ENCODE assay signal across 26 cellular contexts in the genomic region with DNA sequence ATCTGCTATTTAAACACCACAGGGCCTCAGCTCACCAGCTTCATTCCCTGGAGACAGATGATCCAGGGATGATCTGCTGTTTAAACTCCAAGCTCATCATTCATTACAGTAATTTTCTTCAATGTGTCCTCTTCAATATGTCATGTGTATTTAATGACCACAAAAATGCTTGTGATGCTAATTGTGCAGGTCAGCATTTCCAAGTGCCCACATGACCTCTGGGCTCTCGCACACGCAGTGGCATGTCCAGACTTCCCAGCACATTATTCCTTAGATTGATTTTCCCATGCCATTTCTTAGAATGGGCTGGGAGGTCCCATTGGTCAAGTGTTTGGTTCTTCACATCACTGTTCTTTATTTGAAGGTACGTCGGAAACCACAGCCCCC.
A peak's percentile ranks its signal among the peaks of the same experiment; 100 is the strongest.
DNase-seq lines count a peak whose midpoint lies in the region; ATAC-seq, FAIRE-seq and TF ChIP-seq lines count a peak whose summit lies in the region.
"Had no signal": no experiment of that assay in that cellular context is flagged by ENCODE, and none has a peak within 500 bp of the region (broad histone marks: within the 10 kb centered on the region; RNA-seq: fewer than 3 reads in every experiment).

No MANE protein-coding gene starts in this region.

- H3K27ac Mint-ChIP-seq in osteocyte (ENCODE audit: unreplicated experiment) = no peak overlapping the region
- no peak overlapping the region for H3K27ac Mint-ChIP-seq in activated naive CD4-positive, alpha-beta T cell treated with anti-CD3 and anti-CD28 coated beads, Interleukin-2, amount 10 ng/mL, durations not matched to agents 7 days and 5 days
- H3K27ac Mint-ChIP-seq: activated CD4-positive, alpha-beta T cell treated with anti-CD3 and anti-CD28 coated beads, Interleukin-2, amount 10 ng/mL, durations not matched to agents 7 days and 5 days; activated CD8-positive, alpha-beta memory T cell treated with anti-CD3 and anti-CD28 coated beads, Interleukin-2, amount 10 ng/mL, durations not matched to agents 7 days and 5 days; activated naive CD4-positive, alpha-beta T cell treated with anti-CD3 and anti-CD28 coated beads, Interleukin-2, amount 50 U/mL, for 72 hours; activated T-helper 1 cell treated with anti-CD3 and anti-CD28 coated beads, Interleukin-12 subunit alpha, Interleukin-12 subunit beta, Interleukin-2, Interleukin-4 antibody, amounts not matched to agents 30 ng/mL and 10 ng/mL and 1 ng/mL, durations not matched to agents 14 hours and 24 hours and 36 hours; dendritic cell treated with granulocyte-macrophage colony-stimulating factor and Interleukin-4, amounts not matched to agents 40 ng/mL and 50 ng/mL, for 4 days; H9; stimulated activated naive CD8-positive, alpha-beta T cell treated with anti-CD3 and anti-CD28 coated beads, Interleukin-15, amount 100 ng/mL, for 72 hours; T-helper 2 cell treated with Interferon-gamma antibody and Interleukin-4, amounts not matched to agents 5 μg/mL and 100 μg/mL, for 36 hours had no signal

- H3K4me3 Mint-ChIP-seq in osteocyte (ENCODE audit: unreplicated experiment) = no peak overlapping the region
- no peak overlapping the region for H3K4me3 Mint-ChIP-seq in activated naive CD4-positive, alpha-beta T cell treated with anti-CD3 and anti-CD28 coated beads, Interleukin-2, amount 10 ng/mL, durations not matched to agents 7 days and 5 days
- H3K4me3 Mint-ChIP-seq: activated CD4-positive, alpha-beta T cell treated with anti-CD3 and anti-CD28 coated beads, Interleukin-2, amount 10 ng/mL, durations not matched to agents 7 days and 5 days; activated CD8-positive, alpha-beta memory T cell treated with anti-CD3 and anti-CD28 coated beads, Interleukin-2, amount 10 ng/mL, durations not matched to agents 7 days and 5 days; activated T-helper 1 cell treated with anti-CD3 and anti-CD28 coated beads, Interleukin-12 subunit alpha, Interleukin-12 subunit beta, Interleukin-2, Interleukin-4 antibody, amounts not matched to agents 30 ng/mL and 10 ng/mL and 1 ng/mL, durations not matched to agents 14 hours and 24 hours and 36 hours; dendritic cell treated with granulocyte-macrophage colony-stimulating factor and Interleukin-4, amounts not matched to agents 40 ng/mL and 50 ng/mL, for 4 days; H9; stimulated activated naive CD8-positive, alpha-beta T cell treated with anti-CD3 and anti-CD28 coated beads, Interleukin-15, amount 100 ng/mL, for 72 hours; T-helper 2 cell treated with Interferon-gamma antibody and Interleukin-4, amounts not matched to agents 5 μg/mL and 100 μg/mL, for 36 hours had no signal

- no peak overlapping the region for H3K9ac ChIP-seq in HepG2 (ENCODE audit: insufficient read depth, low read depth, low read length)

- H3K27ac ChIP-seq in HepG2 (ENCODE audit: extremely low read length, insufficient read depth, low read length) = no peak overlapping the region
- no peak overlapping the region for H3K27ac ChIP-seq in right lobe of liver
- H3K27ac ChIP-seq: sigmoid colon, tibial artery had no signal

- no peak for TF ChIP-seq RAD21 in HepG2 (CRISPR knock-in tag; IDR thresholded peaks at IDR 0.05)

- no TSS peak for BruUV-seq in HepG2 (replicated peaks; lab: Mats Ljungman, UMichigan)

- H3K4me1 ChIP-seq in HepG2 (ENCODE audit: insufficient read depth, low read length) (no peaks in the 10 kb centered on the region), right lobe of liver (peaks cover 0 to 16% (median 0%) of the 10 kb centered on the region in 4 donors)
- H3K4me1 ChIP-seq: sigmoid colon had no signal

- TF ChIP-seq CTCF in HepG2 (CRISPR knock-in tag; IDR thresholded peaks at IDR 0.05) (no peak), right lobe of liver (IDR thresholded peaks at IDR 0.05) (no peak), osteocyte (IDR thresholded peaks at IDR 0.05) (no peak)

- DNase-seq in HepG2 (ENCODE audit: low spot score) (no peak), right lobe of liver (no peak), SW480 (ENCODE audit: low spot score) (peak; percentile 27), osteocyte (ENCODE audit: extremely low spot score, unreplicated experiment) (no peak), iPS-NIHi7 (ENCODE audit: extremely low spot score) (no peak)
- no peak for DNase-seq in activated CD8-positive, alpha-beta memory T cell treated with anti-CD3 and anti-CD28 coated beads, Interleukin-2, amount 50 U/mL, for 48 hours
- no peak for DNase-seq in activated naive CD4-positive, alpha-beta T cell treated with anti-CD3 and anti-CD28 coated beads, Interleukin-2, amount 10 ng/mL, durations not matched to agents 7 days and 5 days
- DNase-seq: activated CD4-positive, alpha-beta T cell treated with anti-CD3 and anti-CD28 coated beads, Interleukin-2, amount 10 ng/mL, durations not matched to agents 7 days and 5 days; activated CD8-positive, alpha-beta memory T cell treated with anti-CD3 and anti-CD28 coated beads, Interleukin-2, amount 10 ng/mL, durations not matched to agents 7 days and 5 days; aorta; C1 segment of cervical spinal cord; Calu3; central memory CD4-positive, alpha-beta T cell; H9; Kasumi-1; NCI-H2081; NCI-H446; sigmoid colon; stimulated activated CD4-positive, alpha-beta T cell treated with anti-CD3 and anti-CD28 coated beads, Interleukin-15, amount 100 ng/mL, for 24 hours; stimulated activated naive CD8-positive, alpha-beta T cell treated with anti-CD3 and anti-CD28 coated beads, Interleukin-15, amount 100 ng/mL, for 72 hours; tibial artery had no signal

- no peaks in the 10 kb centered on the region for H3K9me3 ChIP-seq in HepG2 (ENCODE audit: low read length)
- no peaks in the 10 kb centered on the region for H3K9me3 ChIP-seq in right lobe of liver
- H3K9me3 ChIP-seq: sigmoid colon, tibial artery had no signal

- WGBS in HepG2 (ENCODE audit: low lambda C conversion rate) = 40% methylated on average over 4 of the region's 4 CpGs
- 89% methylated on average over 4 of the region's 4 CpGs for WGBS in right lobe of liver (ENCODE audit: insufficient coverage, low coverage, low lambda C conversion rate, missing lambda C conversion rate)

- no peaks in the 10 kb centered on the region for H4K20me1 ChIP-seq in HepG2 (ENCODE audit: insufficient read depth, low read length)

- H2AFZ ChIP-seq in HepG2 (ENCODE audit: low read length) = no peak overlapping the region

- no peaks in the 10 kb centered on the region for H3K36me3 ChIP-seq in HepG2 (replicated peaks in 1 of 2; ENCODE audit: control insufficient read depth in 1 of 2, insufficient read depth in 2 of 2, low read length in 2 of 2)
- no peaks in the 10 kb centered on the region for H3K36me3 ChIP-seq in right lobe of liver
- H3K36me3 ChIP-seq: sigmoid colon, tibial artery had no signal

- TF ChIP-seq EP300 in HepG2 (IDR thresholded peaks at IDR 0.05; ENCODE audit: low read depth in 2 of 2, low read length in 2 of 2) (no peak), HepG2 (CRISPR knock-in tag; IDR thresholded peaks at IDR 0.05; ENCODE audit: borderline replicate concordance) (no peak)

- in situ Hi-C loops in HepG2 (cut with HindIII; ENCODE audit: extremely low pct_ligation_motif_present, low pct_unique_long_range_greater_than_20kb) = loop anchor here (10.0 kb wide), 1 partner anchor 61 kb away; no protein-coding TSS in a partner anchor

- POLR2A ChIA-PET in HepG2 (lab: Yijun Ruan, JAX) = no interaction called here

- TF ChIP-seq POLR2A in HepG2 (IDR thresholded peaks at IDR 0.05; ENCODE audit: insufficient read depth in 1 of 2, low read depth in 2 of 2, low read length in 2 of 2) (no peak), right lobe of liver (IDR thresholded peaks at IDR 0.05) (no peak)

- H3K9me3 Mint-ChIP-seq in osteocyte (ENCODE audit: unreplicated experiment) = no peaks in the 10 kb centered on the region
- peaks cover 7% of the 10 kb centered on the region for H3K9me3 Mint-ChIP-seq in activated naive CD4-positive, alpha-beta T cell treated with anti-CD3 and anti-CD28 coated beads, Interleukin-2, amount 10 ng/mL, durations not matched to agents 7 days and 5 days
- H3K9me3 Mint-ChIP-seq: activated CD4-positive, alpha-beta T cell treated with anti-CD3 and anti-CD28 coated beads, Interleukin-2, amount 10 ng/mL, durations not matched to agents 7 days and 5 days; activated naive CD4-positive, alpha-beta T cell treated with anti-CD3 and anti-CD28 coated beads, Interleukin-2, amount 50 U/mL, for 72 hours; activated T-helper 1 cell treated with anti-CD3 and anti-CD28 coated beads, Interleukin-12 subunit alpha, Interleukin-12 subunit beta, Interleukin-2, Interleukin-4 antibody, amounts not matched to agents 30 ng/mL and 10 ng/mL and 1 ng/mL, durations not matched to agents 14 hours and 24 hours and 36 hours; dendritic cell treated with granulocyte-macrophage colony-stimulating factor and Interleukin-4, amounts not matched to agents 40 ng/mL and 50 ng/mL, for 4 days; H9; stimulated activated naive CD8-positive, alpha-beta T cell treated with anti-CD3 and anti-CD28 coated beads, Interleukin-15, amount 100 ng/mL, for 72 hours had no signal

- H3K79me2 ChIP-seq in HepG2 (ENCODE audit: insufficient read depth, low read length) = no peaks in the 10 kb centered on the region

- no peak overlapping the region for H3K4me3 ChIP-seq in HepG2 (replicated peaks in 1 of 3; ENCODE audit: insufficient read depth in 1 of 3, low read depth in 2 of 3, low read length in 3 of 3)
- no peak overlapping the region for H3K4me3 ChIP-seq in right lobe of liver
- H3K4me3 ChIP-seq: sigmoid colon, tibial artery had no signal

- no peaks in the 10 kb centered on the region for H3K4me1 Mint-ChIP-seq in osteocyte (ENCODE audit: unreplicated experiment)
- H3K4me1 Mint-ChIP-seq in activated naive CD4-positive, alpha-beta T cell treated with anti-CD3 and anti-CD28 coated beads, Interleukin-2, amount 10 ng/mL, durations not matched to agents 7 days and 5 days = no peaks in the 10 kb centered on the region
- H3K4me1 Mint-ChIP-seq: activated CD4-positive, alpha-beta T cell treated with anti-CD3 and anti-CD28 coated beads, Interleukin-2, amount 10 ng/mL, durations not matched to agents 7 days and 5 days; activated CD8-positive, alpha-beta memory T cell treated with anti-CD3 and anti-CD28 coated beads, Interleukin-2, amount 10 ng/mL, durations not matched to agents 7 days and 5 days; stimulated activated naive CD8-positive, alpha-beta T cell treated with anti-CD3 and anti-CD28 coated beads, Interleukin-15, amount 100 ng/mL, for 72 hours had no signal

- H3K27me3 ChIP-seq in HepG2 (ENCODE audit: control insufficient read depth in 1 of 2, insufficient read depth in 2 of 2, low read length in 2 of 2) (no peaks in the 10 kb centered on the region), right lobe of liver (no peaks in the 10 kb centered on the region)
- H3K27me3 ChIP-seq: sigmoid colon, tibial artery had no signal

- FAIRE-seq in HepG2 (lab: Jason Lieb, UNC) = no peak

- intact Hi-C loops in HepG2 (cut with micrococcal nuclease; ENCODE audit: unreplicated experiment) = no loop called here
- intact Hi-C loops in right lobe of liver (cut with DNase I) = no loop called here

- no peaks in the 10 kb centered on the region for H3K27me3 Mint-ChIP-seq in osteocyte (ENCODE audit: unreplicated experiment)
- no peaks in the 10 kb centered on the region for H3K27me3 Mint-ChIP-seq in activated naive CD4-positive, alpha-beta T cell treated with anti-CD3 and anti-CD28 coated beads, Interleukin-2, amount 10 ng/mL, durations not matched to agents 7 days and 5 days
- H3K27me3 Mint-ChIP-seq: activated CD4-positive, alpha-beta T cell treated with anti-CD3 and anti-CD28 coated beads, Interleukin-2, amount 10 ng/mL, durations not matched to agents 7 days and 5 days; activated CD8-positive, alpha-beta memory T cell treated with anti-CD3 and anti-CD28 coated beads, Interleukin-2, amount 10 ng/mL, durations not matched to agents 7 days and 5 days; dendritic cell treated with granulocyte-macrophage colony-stimulating factor and Interleukin-4, amounts not matched to agents 40 ng/mL and 50 ng/mL, for 4 days; stimulated activated naive CD8-positive, alpha-beta T cell treated with anti-CD3 and anti-CD28 coated beads, Interleukin-15, amount 100 ng/mL, for 72 hours had no signal

- CTCF ChIA-PET in HepG2 (lab: Yijun Ruan, JAX; ENCODE audit: low intra/inter-chr PET ratio, low total read pairs) = no interaction called here
- CTCF ChIA-PET in activated naive CD4-positive, alpha-beta T cell treated with anti-CD3 and anti-CD28 coated beads, Interleukin-2, amount 10 ng/mL, durations not matched to agents 7 days and 5 days (lab: Charles Lee) = no interaction called here

- H3K4me2 ChIP-seq in HepG2 (ENCODE audit: low read depth, low read length) = no peak overlapping the region

- no peak for ATAC-seq in HepG2
- ATAC-seq in right lobe of liver = no peak
- peak; percentile 15 for ATAC-seq in HG03175 (IDR thresholded peaks at IDR 0.05; ENCODE audit: unreplicated experiment)
- ATAC-seq: activated CD8-positive, alpha-beta memory T cell treated with anti-CD3 and anti-CD28 coated beads, Interleukin-2, amount 10 ng/mL, durations not matched to agents 7 days and 5 days; activated naive CD4-positive, alpha-beta T cell treated with anti-CD3 and anti-CD28 coated beads, Interleukin-2, amount 50 U/mL, for 72 hours; stimulated activated naive CD8-positive, alpha-beta T cell treated with anti-CD3 and anti-CD28 coated beads, Interleukin-15, amount 100 ng/mL, for 72 hours had no signal

- no peaks in the 10 kb centered on the region for H3K36me3 Mint-ChIP-seq in osteocyte (ENCODE audit: unreplicated experiment)
- H3K36me3 Mint-ChIP-seq in activated naive CD4-positive, alpha-beta T cell treated with anti-CD3 and anti-CD28 coated beads, Interleukin-2, amount 10 ng/mL, durations not matched to agents 7 days and 5 days = no peaks in the 10 kb centered on the region
- H3K36me3 Mint-ChIP-seq: activated CD8-positive, alpha-beta memory T cell treated with anti-CD3 and anti-CD28 coated beads, Interleukin-2, amount 10 ng/mL, durations not matched to agents 7 days and 5 days; activated naive CD4-positive, alpha-beta T cell treated with anti-CD3 and anti-CD28 coated beads, Interleukin-2, amount 50 U/mL, for 72 hours had no signal
